1 cellular context compared by ENCODE assay signal in genomic region chr9:113417370-113417769, GRCh38.
TF ChIP-seq lines count a peak whose summit lies in the region.

No MANE protein-coding gene starts in this region.

TF ChIP-seq in GM12878, 131 proteins besides CTCF, POLR2A, EP300 and RAD21:
- no peak for TF ChIP-seq SP1 (IDR thresholded peaks at IDR 0.05; ENCODE audit: low read depth, low read length)
- TF ChIP-seq, protein P1, sequence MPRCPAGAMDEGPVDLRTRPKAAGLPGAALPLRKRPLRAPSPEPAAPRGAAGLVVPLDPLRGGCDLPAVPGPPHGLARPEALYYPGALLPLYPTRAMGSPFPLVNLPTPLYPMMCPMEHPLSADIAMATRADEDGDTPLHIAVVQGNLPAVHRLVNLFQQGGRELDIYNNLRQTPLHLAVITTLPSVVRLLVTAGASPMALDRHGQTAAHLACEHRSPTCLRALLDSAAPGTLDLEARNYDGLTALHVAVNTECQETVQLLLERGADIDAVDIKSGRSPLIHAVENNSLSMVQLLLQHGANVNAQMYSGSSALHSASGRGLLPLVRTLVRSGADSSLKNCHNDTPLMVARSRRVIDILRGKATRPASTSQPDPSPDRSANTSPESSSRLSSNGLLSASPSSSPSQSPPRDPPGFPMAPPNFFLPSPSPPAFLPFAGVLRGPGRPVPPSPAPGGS (IDR thresholded peaks at IDR 0.05; ENCODE audit: borderline replicate concordance, insufficient read depth, low read depth, low read length, poor library complexity, severe bottlenecking): no peak
- no peak for TF ChIP-seq SMC3 (IDR thresholded peaks at IDR 0.05; ENCODE audit: borderline replicate concordance, low read length)
- no peak for TF ChIP-seq POU2F2 (IDR thresholded peaks at IDR 0.05; ENCODE audit: borderline replicate concordance, low read depth, low read length)
- TF ChIP-seq ZNF217 (IDR thresholded peaks at IDR 0.05): no peak
- TF ChIP-seq ZNF207 (IDR thresholded peaks at IDR 0.05; ENCODE audit: borderline replicate concordance): no peak
- TF ChIP-seq POLR2AphosphoS2 (IDR thresholded peaks at IDR 0.05; ENCODE audit: low read depth, low read length): no peak
- TF ChIP-seq TAF1 (IDR thresholded peaks at IDR 0.05; ENCODE audit: borderline replicate concordance, low read depth, low read length): no peak
- TF ChIP-seq SIN3A (IDR thresholded peaks at IDR 0.05; ENCODE audit: low read depth, low read length): no peak
- no peak for TF ChIP-seq HDAC6 (IDR thresholded peaks at IDR 0.05; ENCODE audit: unreplicated experiment)
- no peak for TF ChIP-seq ZSCAN29 (IDR thresholded peaks at IDR 0.05)
- TF ChIP-seq ELK1 (IDR thresholded peaks at IDR 0.05; ENCODE audit: low read depth, low read length): no peak
- TF ChIP-seq FOS (IDR thresholded peaks at IDR 0.05; ENCODE audit: borderline replicate concordance, extremely low read depth, insufficient read length): no peak
- no peak for TF ChIP-seq RUNX3 (IDR thresholded peaks at IDR 0.05; ENCODE audit: low read length)
- TF ChIP-seq NR2C2 (IDR thresholded peaks at IDR 0.05; ENCODE audit: borderline replicate concordance, control insufficient read depth, insufficient read length, low read depth): no peak
- no peak for TF ChIP-seq IKZF1 (conservative IDR thresholded peaks at IDR 0.05)
- TF ChIP-seq LARP7 (IDR thresholded peaks at IDR 0.05): no peak
- no peak for TF ChIP-seq BCL11A (IDR thresholded peaks at IDR 0.05; ENCODE audit: low read depth, low read length)
- TF ChIP-seq NFXL1 (IDR thresholded peaks at IDR 0.05; ENCODE audit: borderline replicate concordance): no peak
- no peak for TF ChIP-seq SUZ12 (IDR thresholded peaks at IDR 0.05; ENCODE audit: unreplicated experiment)
TF ChIP-seq in GM12878: peak in this region for 0.
